In the genomic region with DNA sequence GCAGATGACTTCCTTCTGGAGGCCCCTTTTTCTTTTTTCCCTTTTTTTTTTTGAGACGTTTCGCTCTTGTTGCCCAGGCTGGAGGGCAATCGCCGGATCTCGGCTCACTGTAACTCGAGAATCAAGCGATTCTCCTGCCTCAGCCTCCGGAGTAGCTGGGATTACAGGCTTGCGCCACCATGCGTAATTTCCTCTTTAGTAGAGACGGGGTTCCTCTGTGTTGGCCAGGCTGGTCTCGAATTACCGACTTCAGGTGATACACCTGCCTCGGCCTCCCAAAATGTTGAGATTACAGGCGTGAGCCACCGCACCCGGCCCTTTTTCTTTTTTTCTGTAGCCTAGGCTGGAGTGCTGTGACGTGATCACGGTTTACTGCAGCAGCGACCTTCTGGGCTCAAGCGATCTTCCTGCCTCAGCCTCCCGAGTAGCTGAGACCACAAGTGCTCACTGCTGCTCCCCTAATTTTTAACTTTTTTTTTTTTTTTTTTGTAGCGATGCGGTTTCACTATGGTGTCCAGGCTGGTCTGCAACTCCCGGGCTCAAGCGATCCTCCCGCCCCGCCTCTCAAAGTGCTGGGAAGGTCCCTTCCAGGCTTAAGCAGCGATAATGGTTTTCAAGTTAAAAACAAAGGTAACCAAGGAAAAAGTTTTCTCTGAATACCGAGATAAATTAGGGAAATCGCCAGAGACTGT, we compare ENCODE assay signal across 8 cellular contexts. TPM values are rescaled to one million over a fixed set of nuclear protein-coding genes. Genes with fewer than 3 reads are reported as not detected.
DNase-seq lines count a peak whose midpoint lies in the region; ATAC-seq and TF ChIP-seq lines count a peak whose summit lies in the region.

No MANE protein-coding gene starts in this region.

- H2AK5ac ChIP-seq in trophoblast cell (ENCODE audit: low read length): no peak overlapping the region

- H3K9ac ChIP-seq in adipocyte (ENCODE audit: low read length) (peak overlapping the region; percentile 99), trophoblast cell (ENCODE audit: low read length) (peak overlapping the region; percentile 39)

- H2BK5ac ChIP-seq in trophoblast cell (ENCODE audit: low read depth, low read length, poor library complexity): peak overlapping the region; percentile 85

- H3K9me3 ChIP-seq in adipocyte (ENCODE audit: control insufficient read depth, low read length): no peaks in the 10 kb centered on the region
- no peaks in the 10 kb centered on the region for H3K9me3 ChIP-seq in left ventricle myocardium inferior (replicated peaks)
- H3K9me3 ChIP-seq in trophoblast cell (ENCODE audit: insufficient read depth, low read depth, low read length): no peaks in the 10 kb centered on the region

- H4K8ac ChIP-seq in trophoblast cell (ENCODE audit: low read depth, low read length): peak overlapping the region; percentile 75

- H4K91ac ChIP-seq in trophoblast cell (ENCODE audit: low read depth, low read length): peak overlapping the region; percentile 80

- no peak overlapping the region for H3K23ac ChIP-seq in trophoblast cell (ENCODE audit: low read length)

- H3K79me1 ChIP-seq in trophoblast cell (ENCODE audit: low read length): peaks cover 16% of the 10 kb centered on the region

- DNase-seq in Ammon's horn (ENCODE audit: low spot score): peak; percentile 73
- peak; percentile 83 for DNase-seq in RPMI8226
- DNase-seq in adipocyte (ENCODE audit: low read depth): peak; percentile 86
- peak; percentile 37 for DNase-seq in left ventricle myocardium inferior
- DNase-seq in trophoblast cell: peak; percentile 17 to 50

- intact Hi-C loops in left ventricle myocardium inferior (cut with micrococcal nuclease): no loop called here

- peak overlapping the region; percentile 75 for H3K4ac ChIP-seq in trophoblast cell (ENCODE audit: low read depth, low read length)

- peaks cover 32% of the 10 kb centered on the region for H3K79me2 ChIP-seq in trophoblast cell (ENCODE audit: control insufficient read depth, insufficient read depth, low read length, poor library complexity)

- peak overlapping the region; percentile 64 for H2BK120ac ChIP-seq in trophoblast cell (ENCODE audit: insufficient read depth, low read length, poor library complexity)

- no peak overlapping the region for H2BK12ac ChIP-seq in trophoblast cell (ENCODE audit: low read length)

- H3K14ac ChIP-seq in trophoblast cell (ENCODE audit: low read length): peak overlapping the region; percentile 65

- no peak overlapping the region for H4K12ac ChIP-seq in trophoblast cell (ENCODE audit: low read depth, low read length)

- peak; percentile 28 for TF ChIP-seq CTCF in left ventricle myocardium inferior (IDR thresholded peaks at IDR 0.05; ENCODE audit: borderline replicate concordance)

- H3K18ac ChIP-seq in trophoblast cell (ENCODE audit: low read length): no peak overlapping the region

- H3K4me3 ChIP-seq in adipocyte (ENCODE audit: low read length) (peak overlapping the region; percentile 97), left ventricle myocardium inferior (peak overlapping the region; percentile 81), trophoblast cell (ENCODE audit: low read depth, low read length) (peak overlapping the region; percentile 68)

- WGBS in trophoblast cell (ENCODE audit: extremely low coverage, insufficient coverage, insufficient read length): no CpG with 5 or more reads among the region's 31 CpGs

- ATAC-seq in GM18517 (IDR thresholded peaks at IDR 0.05; ENCODE audit: unreplicated experiment): peak; percentile 24
- peak; percentile 25 for ATAC-seq in HG03432 (IDR thresholded peaks at IDR 0.05; ENCODE audit: unreplicated experiment)
- no peak for ATAC-seq in HG03280 (IDR thresholded peaks at IDR 0.05; ENCODE audit: unreplicated experiment)

- peak overlapping the region; percentile 97 for H3K27ac ChIP-seq in left ventricle myocardium inferior (replicated peaks)
- H3K27ac ChIP-seq in trophoblast cell (ENCODE audit: low read depth, low read length): peak overlapping the region; percentile 98

- no peaks in the 10 kb centered on the region for H3K36me3 ChIP-seq in adipocyte (ENCODE audit: control insufficient read depth, insufficient read depth, low read length, severe bottlenecking)
- no peaks in the 10 kb centered on the region for H3K36me3 ChIP-seq in left ventricle myocardium inferior
- peaks cover 0 to 2% of the 10 kb centered on the region in 2 experiments for H3K36me3 ChIP-seq in trophoblast cell (ENCODE audit: control insufficient read depth in 1 of 2, insufficient read depth in 2 of 2, low read length in 2 of 2)

- H3K4me2 ChIP-seq in trophoblast cell (ENCODE audit: low read length): peak overlapping the region; percentile 91

- H3K4me1 ChIP-seq in adipocyte (ENCODE audit: control insufficient read depth, insufficient read depth, low read length) (peaks cover 18% of the 10 kb centered on the region), left ventricle myocardium inferior (peaks cover 55% of the 10 kb centered on the region), trophoblast cell (ENCODE audit: control insufficient read depth in 1 of 2, insufficient read depth in 2 of 2, low read length in 2 of 2) (peaks cover 2 to 4% of the 10 kb centered on the region in 2 experiments)

- peak overlapping the region; percentile 86 for H2AFZ ChIP-seq in trophoblast cell (ENCODE audit: insufficient read depth, low read length, poor library complexity)

- H3K27me3 ChIP-seq in adipocyte (replicated peaks; ENCODE audit: control insufficient read depth, insufficient read depth, low read length) (no peaks in the 10 kb centered on the region), left ventricle myocardium inferior (ENCODE audit: low read depth) (no peaks in the 10 kb centered on the region), trophoblast cell (ENCODE audit: insufficient read depth, low read length) (no peaks in the 10 kb centered on the region)

RNA-seq across cellular contexts. Expression of a gene that starts 1.0 kb away (rescaled TPM):
- total RNA-seq in left ventricle myocardium inferior: 109 TPM
- polyA plus RNA-seq in trophoblast cell (2013): 130 and 131 TPM in 2 replicates

RNA-seq across cellular contexts. Expression of a gene that starts 10.4 kb away (rescaled TPM):
- 3.0 TPM for total RNA-seq in left ventricle myocardium inferior
- 5.6 and 5.8 TPM in 2 replicates for polyA plus RNA-seq in trophoblast cell (2013)

RNA-seq across cellular contexts. Expression of a gene that starts 48.6 kb away (rescaled TPM):
- total RNA-seq in left ventricle myocardium inferior: 14.0 TPM
- polyA plus RNA-seq in trophoblast cell (2013): 12.1 and 12.2 TPM in 2 replicates

Comparison
In these comparisons a context has a peak if more than half of its experiments do, and no peak if none do; other contexts are left out.
1. DNase-seq: peak in every context shown above with its lines; median percentile 86 in adipocyte; 83 in RPMI8226; 73 in Ammon's horn; 37 in left ventricle myocardium inferior; 34 in trophoblast cell.